8 cellular contexts compared by ENCODE assay signal in the genomic region with DNA sequence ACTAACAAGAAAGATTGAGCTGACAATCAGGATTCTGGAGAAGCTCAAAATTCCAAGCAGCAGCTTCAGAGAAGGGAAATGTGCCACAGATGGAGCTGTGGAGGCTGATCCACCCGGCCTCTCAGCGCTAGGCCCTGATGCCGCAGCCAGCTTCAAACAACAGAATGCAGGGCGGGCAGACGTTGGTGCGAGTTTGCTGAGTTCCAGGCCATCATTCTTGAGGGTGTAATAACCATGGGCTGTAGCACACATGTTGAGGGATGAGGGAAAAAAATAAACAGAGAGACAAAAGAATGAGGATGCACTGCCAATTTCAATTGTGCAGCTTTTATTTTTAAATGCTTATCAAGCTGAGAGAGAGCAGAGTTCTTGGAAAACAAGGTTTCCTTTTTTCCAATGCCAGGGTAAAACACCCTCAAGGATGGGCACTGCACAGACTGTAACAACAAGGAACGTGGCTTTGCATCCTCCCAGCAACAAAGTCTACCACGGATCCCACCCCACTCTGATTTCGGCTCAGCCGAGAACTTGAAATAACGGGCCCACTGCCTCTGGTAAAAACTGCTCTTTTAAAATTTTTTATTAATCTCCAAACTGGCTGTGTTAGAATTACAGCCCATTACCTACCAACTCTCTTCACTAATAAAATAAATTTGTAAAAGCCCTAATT.
DNase-seq lines count a peak whose midpoint lies in the region; ATAC-seq and TF ChIP-seq lines count a peak whose summit lies in the region.

No MANE protein-coding gene starts in this region.

- no peak for TF ChIP-seq POLR2A in tibial nerve (IDR thresholded peaks at IDR 0.05)

- H3K4me1 ChIP-seq in tibial nerve, result peaks cover 0 to 73% (median 39%) of the 10 kb centered on the region in 4 donors

- TF ChIP-seq CTCF in choroid plexus epithelial cell (conservative IDR thresholded peaks at IDR 0.05; ENCODE audit: low read depth, low read length) (no peak), tibial nerve (IDR thresholded peaks at IDR 0.05) (no peak)

- ATAC-seq in HG02973 (IDR thresholded peaks at IDR 0.05; ENCODE audit: unreplicated experiment) (no peak), GM21717 (IDR thresholded peaks at IDR 0.05; ENCODE audit: unreplicated experiment) (no peak)

- peaks cover 0 to 6% (median 0%) of the 10 kb centered on the region in 3 donors for H3K36me3 ChIP-seq in tibial nerve

- 26 to 36% methylated on average over 11 of the region's 11 CpGs for WGBS in tibial nerve, 2 donors

- peak overlapping the region; percentile 56 to 95 (median 86) for H3K27ac ChIP-seq in tibial nerve

- DNase-seq in activated CD8-positive, alpha-beta memory T cell treated with anti-CD3 and anti-CD28 coated beads for 24 hours, result peak; percentile 35
- no peak for DNase-seq in activated CD8-positive, alpha-beta memory T cell treated with anti-CD3 and anti-CD28 coated beads, Interleukin-2, amount 50 U/mL, for 48 hours
- DNase-seq in choroid plexus epithelial cell (ENCODE audit: low read depth) (peak; percentile 69), middle frontal gyrus (ENCODE audit: extremely low spot score, low spot score) (peak; percentile 46), tibial nerve (ENCODE audit: low spot score in 2 of 2) (no peak), CD1c-positive myeloid dendritic cell (ENCODE audit: extremely low spot score) (no peak)

- TF ChIP-seq EP300 in tibial nerve (IDR thresholded peaks at IDR 0.05), result no peak

- H3K27me3 ChIP-seq in tibial nerve, result no peaks in the 10 kb centered on the region

- peak overlapping the region; percentile 36 for H3K4me3 ChIP-seq in choroid plexus epithelial cell (ENCODE audit: low read depth, low read length)
- H3K4me3 ChIP-seq in tibial nerve, result no peak overlapping the region

- H3K9me3 ChIP-seq in tibial nerve, result no peaks in the 10 kb centered on the region

Comparison
In these comparisons a context has a peak if more than half of its experiments do, and no peak if none do; other contexts are left out.
1. DNase-seq: peak in activated CD8-positive, alpha-beta memory T cell treated with anti-CD3 and anti-CD28 coated beads for 24 hours (single experiment), choroid plexus epithelial cell (single experiment) and middle frontal gyrus (single experiment); none in activated CD8-positive, alpha-beta memory T cell treated with anti-CD3 and anti-CD28 coated beads, Interleukin-2, amount 50 U/mL, for 48 hours (single experiment), tibial nerve (0 of 2) and CD1c-positive myeloid dendritic cell (single experiment).